ENCODE assay signal across 7 cellular contexts in genomic region chr1:206367955-206368622, GRCh38.
DNase-seq lines count a peak whose midpoint lies in the region; ATAC-seq, FAIRE-seq and TF ChIP-seq lines count a peak whose summit lies in the region.
"Not testable (repeated sequence)": the region's sequence is repeated elsewhere in the genome, so short reads cannot be mapped to it uniquely, and the experiment has no call there.

No MANE protein-coding gene starts in this region.

- POLR2A ChIA-PET in activated CD8-positive, alpha-beta T cell treated with anti-CD3 and anti-CD28 coated beads for 36 hours (lab: Charles Lee); activated naive CD8-positive, alpha-beta T cell treated with anti-CD3 and anti-CD28 coated beads, Interleukin-2, amount 10 ng/mL, durations not matched to agents 7 days and 5 days (lab: Charles Lee): not testable (repeated sequence)

- not testable (repeated sequence) for DNase-seq in RCC 7860 (ENCODE audit: low spot score); activated CD8-positive, alpha-beta T cell treated with anti-CD3 and anti-CD28 coated beads for 36 hours; activated T-cell treated with anti-CD3 and anti-CD28 coated beads, Interleukin-2, amount 50 U/mL, for 72 hours; activated naive CD8-positive, alpha-beta T cell treated with anti-CD3 and anti-CD28 coated beads, Interleukin-2, amount 10 ng/mL, durations not matched to agents 7 days and 5 days; effector memory CD8-positive, alpha-beta T cell; stimulated activated effector memory CD8-positive, alpha-beta T cell treated with anti-CD3 and anti-CD28 coated beads, Interleukin-12 subunit alpha, Interleukin-12 subunit beta, amount 100 ng/mL, for 72 hours (ENCODE audit: low spot score in 2 of 2); stimulated activated naive CD8-positive, alpha-beta T cell treated with anti-CD3 and anti-CD28 coated beads, Interleukin-15, Interleukin-2, amounts not matched to agents 100 U/mL and 50 U/mL, for 24 hours

- peak; percentile 77 for ATAC-seq in activated CD8-positive, alpha-beta T cell treated with anti-CD3 and anti-CD28 coated beads for 36 hours
- ATAC-seq in activated T-cell treated with anti-CD3 and anti-CD28 coated beads, Interleukin-2, amount 50 U/mL, for 72 hours (replicated peaks in 1 of 2): peak; percentile 63 to 66
- ATAC-seq in activated naive CD8-positive, alpha-beta T cell treated with anti-CD3 and anti-CD28 coated beads, Interleukin-2, amount 10 ng/mL, durations not matched to agents 7 days and 5 days (ENCODE audit: low read depth): peak; percentile 63
- peak; percentile 64 for ATAC-seq in effector memory CD8-positive, alpha-beta T cell (replicated peaks)
- peak; percentile 67 for ATAC-seq in stimulated activated effector memory CD8-positive, alpha-beta T cell treated with anti-CD3 and anti-CD28 coated beads, Interleukin-12 subunit alpha, Interleukin-12 subunit beta, amount 100 ng/mL, for 72 hours
- peak; percentile 87 for ATAC-seq in stimulated activated naive CD8-positive, alpha-beta T cell treated with anti-CD3 and anti-CD28 coated beads, Interleukin-15, Interleukin-2, amounts not matched to agents 100 U/mL and 50 U/mL, for 24 hours

- H3K27me3 Mint-ChIP-seq in activated CD8-positive, alpha-beta T cell treated with anti-CD3 and anti-CD28 coated beads for 36 hours; activated T-cell treated with anti-CD3 and anti-CD28 coated beads, Interleukin-2, amount 50 U/mL, for 72 hours (ENCODE audit: low read depth); activated naive CD8-positive, alpha-beta T cell treated with anti-CD3 and anti-CD28 coated beads, Interleukin-2, amount 10 ng/mL, durations not matched to agents 7 days and 5 days; effector memory CD8-positive, alpha-beta T cell: not testable (repeated sequence)

- CTCF ChIA-PET in activated CD8-positive, alpha-beta T cell treated with anti-CD3 and anti-CD28 coated beads for 36 hours (lab: Charles Lee): not testable (repeated sequence)

- H3K9me3 Mint-ChIP-seq in activated CD8-positive, alpha-beta T cell treated with anti-CD3 and anti-CD28 coated beads for 36 hours; activated T-cell treated with anti-CD3 and anti-CD28 coated beads, Interleukin-2, amount 50 U/mL, for 72 hours; activated naive CD8-positive, alpha-beta T cell treated with anti-CD3 and anti-CD28 coated beads, Interleukin-2, amount 10 ng/mL, durations not matched to agents 7 days and 5 days; effector memory CD8-positive, alpha-beta T cell; stimulated activated effector memory CD8-positive, alpha-beta T cell treated with anti-CD3 and anti-CD28 coated beads, Interleukin-12 subunit alpha, Interleukin-12 subunit beta, amount 100 ng/mL, for 72 hours: not testable (repeated sequence)

- H3K4me1 Mint-ChIP-seq in activated CD8-positive, alpha-beta T cell treated with anti-CD3 and anti-CD28 coated beads for 36 hours (ENCODE audit: low read depth); activated T-cell treated with anti-CD3 and anti-CD28 coated beads, Interleukin-2, amount 50 U/mL, for 72 hours (ENCODE audit: low read depth); activated naive CD8-positive, alpha-beta T cell treated with anti-CD3 and anti-CD28 coated beads, Interleukin-2, amount 10 ng/mL, durations not matched to agents 7 days and 5 days; effector memory CD8-positive, alpha-beta T cell (ENCODE audit: low read depth in 2 of 2); stimulated activated effector memory CD8-positive, alpha-beta T cell treated with anti-CD3 and anti-CD28 coated beads, Interleukin-12 subunit alpha, Interleukin-12 subunit beta, amount 100 ng/mL, for 72 hours: not testable (repeated sequence)

- H3K36me3 Mint-ChIP-seq in activated CD8-positive, alpha-beta T cell treated with anti-CD3 and anti-CD28 coated beads for 36 hours (ENCODE audit: low read depth); activated T-cell treated with anti-CD3 and anti-CD28 coated beads, Interleukin-2, amount 50 U/mL, for 72 hours (ENCODE audit: insufficient read depth in 2 of 2); activated naive CD8-positive, alpha-beta T cell treated with anti-CD3 and anti-CD28 coated beads, Interleukin-2, amount 10 ng/mL, durations not matched to agents 7 days and 5 days; effector memory CD8-positive, alpha-beta T cell (ENCODE audit: insufficient read depth); stimulated activated effector memory CD8-positive, alpha-beta T cell treated with anti-CD3 and anti-CD28 coated beads, Interleukin-12 subunit alpha, Interleukin-12 subunit beta, amount 100 ng/mL, for 72 hours: not testable (repeated sequence)

- TF ChIP-seq CTCF in activated CD8-positive, alpha-beta T cell treated with anti-CD3 and anti-CD28 coated beads for 36 hours (IDR thresholded peaks at IDR 0.05): not testable (repeated sequence)

- intact Hi-C loops in activated CD8-positive, alpha-beta T cell treated with anti-CD3 and anti-CD28 coated beads for 36 hours (cut with micrococcal nuclease): not testable (repeated sequence)

- H3K27ac Mint-ChIP-seq in activated CD8-positive, alpha-beta T cell treated with anti-CD3 and anti-CD28 coated beads for 36 hours; activated T-cell treated with anti-CD3 and anti-CD28 coated beads, Interleukin-2, amount 50 U/mL, for 72 hours; activated naive CD8-positive, alpha-beta T cell treated with anti-CD3 and anti-CD28 coated beads, Interleukin-2, amount 10 ng/mL, durations not matched to agents 7 days and 5 days; effector memory CD8-positive, alpha-beta T cell; stimulated activated effector memory CD8-positive, alpha-beta T cell treated with anti-CD3 and anti-CD28 coated beads, Interleukin-12 subunit alpha, Interleukin-12 subunit beta, amount 100 ng/mL, for 72 hours: not testable (repeated sequence)

- not testable (repeated sequence) for H3K4me3 Mint-ChIP-seq in activated CD8-positive, alpha-beta T cell treated with anti-CD3 and anti-CD28 coated beads for 36 hours; activated T-cell treated with anti-CD3 and anti-CD28 coated beads, Interleukin-2, amount 50 U/mL, for 72 hours; activated naive CD8-positive, alpha-beta T cell treated with anti-CD3 and anti-CD28 coated beads, Interleukin-2, amount 10 ng/mL, durations not matched to agents 7 days and 5 days; effector memory CD8-positive, alpha-beta T cell; stimulated activated effector memory CD8-positive, alpha-beta T cell treated with anti-CD3 and anti-CD28 coated beads, Interleukin-12 subunit alpha, Interleukin-12 subunit beta, amount 100 ng/mL, for 72 hours

- peak; percentile 20 for FAIRE-seq in RCC 7860 (lab: Jason Lieb, UNC)
